Comparison of ENCODE assay signal across 20 cellular contexts in genomic region chr5:97085787-97086181, GRCh38. TPM values are rescaled to one million over a fixed set of nuclear protein-coding genes. Genes with fewer than 3 reads are reported as not detected.
"Had no signal": no experiment of that assay in that cellular context is flagged by ENCODE, and none has a peak within 500 bp of the region (broad histone marks: within the 10 kb centered on the region; RNA-seq: fewer than 3 reads in every experiment).

No MANE protein-coding gene starts in this region.

- H3K27me3 Mint-ChIP-seq: activated naive CD8-positive, alpha-beta T cell treated with anti-CD3 and anti-CD28 coated beads, Interleukin-2, amount 50 U/mL, for 24 hours; activated T-helper 17 cell treated with anti-CD3 and anti-CD28 coated beads, Interleukin-2, amount 50 U/mL, for 72 hours; dendritic cell treated with granulocyte-macrophage colony-stimulating factor and Interleukin-4, amounts not matched to agents 40 ng/mL and 50 ng/mL, for 4 days; stimulated activated naive CD8-positive, alpha-beta T cell treated with anti-CD3 and anti-CD28 coated beads, Interleukin-15, amount 100 ng/mL, for 72 hours had no signal

- H3K9me3 Mint-ChIP-seq: activated naive CD4-positive, alpha-beta T cell treated with anti-CD3 and anti-CD28 coated beads for 36 hours; activated T-helper 17 cell treated with anti-CD3 and anti-CD28 coated beads, Interleukin-2, amount 50 U/mL, for 72 hours had no signal

- H3K4me1 Mint-ChIP-seq: nephron progenitor cell had no signal

- H3K4me3 Mint-ChIP-seq: activated naive CD4-positive, alpha-beta T cell treated with anti-CD3 and anti-CD28 coated beads for 36 hours; activated naive CD8-positive, alpha-beta T cell treated with anti-CD3 and anti-CD28 coated beads, Interleukin-2, amount 50 U/mL, for 24 hours; activated T-helper 17 cell treated with anti-CD3 and anti-CD28 coated beads, Interleukin-2, amount 50 U/mL, for 72 hours; dendritic cell treated with granulocyte-macrophage colony-stimulating factor and Interleukin-4, amounts not matched to agents 40 ng/mL and 50 ng/mL, for 4 days; nephron progenitor cell; stimulated activated naive CD8-positive, alpha-beta T cell treated with anti-CD3 and anti-CD28 coated beads, Interleukin-15, amount 100 ng/mL, for 72 hours had no signal

- H3K4me1 ChIP-seq: foreskin keratinocyte, right lobe of liver had no signal

- H3K36me3 ChIP-seq: right lobe of liver, upper lobe of left lung had no signal

- DNase-seq: activated CD4-positive, alpha-beta T cell treated with anti-CD3 and anti-CD28 coated beads for 1 hour; activated CD4-positive, alpha-beta T cell treated with anti-CD3 and anti-CD28 coated beads, Interleukin-2, amount 50 U/mL, for 4 hours; activated naive CD4-positive, alpha-beta T cell treated with anti-CD3 and anti-CD28 coated beads for 36 hours; activated naive CD8-positive, alpha-beta T cell treated with anti-CD3 and anti-CD28 coated beads, Interleukin-2, amount 50 U/mL, for 24 hours; activated T-cell treated with anti-CD3 and anti-CD28 coated beads for 4 hours; aorta; cerebellar nuclear complex; effector memory CD4-positive, alpha-beta T cell; foreskin keratinocyte; nephron progenitor cell; stimulated activated naive CD8-positive, alpha-beta T cell treated with anti-CD3 and anti-CD28 coated beads, Interleukin-15, amount 100 ng/mL, for 72 hours had no signal

- H3K9me3 ChIP-seq: right lobe of liver, upper lobe of left lung had no signal

- H3K4me3 ChIP-seq: right lobe of liver, upper lobe of left lung had no signal

- H3K27ac ChIP-seq: foreskin keratinocyte, right lobe of liver, upper lobe of left lung had no signal

- H3K27ac Mint-ChIP-seq: activated naive CD4-positive, alpha-beta T cell treated with anti-CD3 and anti-CD28 coated beads for 36 hours; activated naive CD8-positive, alpha-beta T cell treated with anti-CD3 and anti-CD28 coated beads, Interleukin-2, amount 50 U/mL, for 24 hours; activated T-helper 17 cell treated with anti-CD3 and anti-CD28 coated beads, Interleukin-2, amount 50 U/mL, for 72 hours; dendritic cell treated with granulocyte-macrophage colony-stimulating factor and Interleukin-4, amounts not matched to agents 40 ng/mL and 50 ng/mL, for 4 days; nephron progenitor cell; stimulated activated naive CD8-positive, alpha-beta T cell treated with anti-CD3 and anti-CD28 coated beads, Interleukin-15, amount 100 ng/mL, for 72 hours had no signal

- ATAC-seq: activated naive CD8-positive, alpha-beta T cell treated with anti-CD3 and anti-CD28 coated beads, Interleukin-2, amount 50 U/mL, for 24 hours; activated T-helper 17 cell treated with anti-CD3 and anti-CD28 coated beads, Interleukin-2, amount 50 U/mL, for 72 hours; foreskin keratinocyte; stimulated activated naive CD8-positive, alpha-beta T cell treated with anti-CD3 and anti-CD28 coated beads, Interleukin-15, amount 100 ng/mL, for 72 hours had no signal

- H3K27me3 ChIP-seq: right lobe of liver, upper lobe of left lung had no signal

RNA-seq across cellular contexts. Expression of gene LIX1, which starts 56.6 kb away (rescaled TPM):
- total RNA-seq: activated naive CD4-positive, alpha-beta T cell treated with anti-CD3 and anti-CD28 coated beads for 36 hours; activated T-helper 17 cell treated with anti-CD3 and anti-CD28 coated beads, Interleukin-2, amount 50 U/mL, for 72 hours; aorta; foreskin keratinocyte; kidney epithelial cell; liver; mesenteric fat pad; osteoblast; pulmonary artery endothelial cell; right lobe of liver had no signal
- polyA plus RNA-seq: aorta, foreskin keratinocyte, liver had no signal
